ENCODE assay signal across 8 cellular contexts in the genomic region with DNA sequence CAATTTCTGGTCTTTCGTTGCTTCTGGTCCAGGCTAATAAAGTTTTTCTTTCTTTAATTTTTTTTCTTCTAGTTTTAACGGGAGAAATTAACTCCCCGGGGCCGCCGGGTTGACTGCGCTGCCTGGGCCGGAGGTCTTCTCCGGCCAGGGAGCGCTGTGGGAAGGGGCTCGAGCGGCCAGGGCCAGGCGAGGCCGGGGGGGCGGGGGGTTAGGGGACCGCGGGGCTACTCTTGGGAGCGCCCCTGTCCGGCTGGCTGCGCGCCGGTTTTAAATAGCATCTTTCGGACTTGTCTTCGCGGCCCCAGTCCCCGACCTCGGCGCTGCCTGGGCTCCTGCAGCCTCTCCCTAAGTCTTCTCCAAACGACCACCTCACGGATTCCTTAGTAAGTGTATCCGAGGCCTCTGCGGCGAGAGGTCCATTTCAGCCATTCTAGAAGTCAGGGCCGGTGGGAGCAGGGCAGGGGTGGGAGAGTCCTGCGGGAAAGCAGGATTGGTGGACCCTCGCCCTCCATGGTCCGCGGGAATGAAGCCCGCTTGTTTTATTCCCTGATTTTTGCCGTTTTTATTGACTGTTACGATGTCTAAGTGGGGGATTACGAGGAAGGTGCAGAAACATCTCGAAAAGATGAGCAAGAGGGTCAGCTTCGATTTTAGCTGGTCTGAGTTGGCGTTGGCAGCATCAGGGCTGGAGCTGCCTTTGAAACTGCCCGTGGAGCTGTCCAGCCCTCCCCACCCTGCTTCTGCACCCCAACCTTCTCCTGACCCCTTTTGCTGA. TPM values are rescaled to one million over a fixed set of nuclear protein-coding genes. Genes with fewer than 3 reads are reported as not detected.
DNase-seq lines count a peak whose midpoint lies in the region; ATAC-seq and TF ChIP-seq lines count a peak whose summit lies in the region.

No MANE protein-coding gene starts in this region.

- H3K9me3 ChIP-seq in body of pancreas, result no peaks in the 10 kb centered on the region

- H3K27me3 ChIP-seq in body of pancreas, result no peaks in the 10 kb centered on the region

- TF ChIP-seq POLR2A in body of pancreas (IDR thresholded peaks at IDR 0.05), result no peak

- H3K36me3 ChIP-seq in body of pancreas (replicated peaks in 1 of 2; ENCODE audit: insufficient read depth in 1 of 2, low read depth in 2 of 2), result no peaks in the 10 kb centered on the region

- WGBS in body of pancreas, 2 donors, result 0 to 1% methylated on average over 30 to 45 of the region's 45 CpGs

- H3K27ac ChIP-seq in body of pancreas, result peak overlapping the region in 3 of 4 donors; percentile 87 to 95 (median 92)

- H3K4me1 ChIP-seq in body of pancreas, result peaks cover 14% of the 10 kb centered on the region

- ATAC-seq in GM19452 (IDR thresholded peaks at IDR 0.05; ENCODE audit: unreplicated experiment) (peak; percentile 29), HG03457 (IDR thresholded peaks at IDR 0.05; ENCODE audit: unreplicated experiment) (peak; percentile 10), body of pancreas (peak; percentile 6)

- peak overlapping the region; percentile 44 to 85 for H3K4me3 ChIP-seq in body of pancreas
- peak overlapping the region; percentile 76 for H3K4me3 ChIP-seq in skeletal muscle cell (ENCODE audit: low read depth, low read length)

- intact Hi-C loops in body of pancreas (cut with DNase I), result no loop called here

- DNase-seq in DMS114 treated with DMSO at 0.1 percent for 48 hours (lab: John Stamatoyannopoulos, UW; ENCODE audit: unreplicated experiment) (peak; percentile 35), RPMI8226 (peak; percentile 22), body of pancreas (peak in 3 of 4 donors; percentile 9 to 36 (median 26)), iPS-NIHi7 (ENCODE audit: extremely low spot score) (peak; percentile 57), skeletal muscle cell (ENCODE audit: low read depth) (peak; percentile 10), ureter (ENCODE audit: low spot score) (no peak)

- no peak for TF ChIP-seq CTCF in body of pancreas (IDR thresholded peaks at IDR 0.05)

RNA-seq across cellular contexts. Expression of gene PHF14, which starts 0.5 kb away (rescaled TPM):
- 10 to 100 TPM; 11.9 to 28.3 TPM for total RNA-seq in body of pancreas
- total RNA-seq in ureter, result 46.7 TPM
